Comparison of ENCODE assay signal across 1 cellular context in the genomic region with DNA sequence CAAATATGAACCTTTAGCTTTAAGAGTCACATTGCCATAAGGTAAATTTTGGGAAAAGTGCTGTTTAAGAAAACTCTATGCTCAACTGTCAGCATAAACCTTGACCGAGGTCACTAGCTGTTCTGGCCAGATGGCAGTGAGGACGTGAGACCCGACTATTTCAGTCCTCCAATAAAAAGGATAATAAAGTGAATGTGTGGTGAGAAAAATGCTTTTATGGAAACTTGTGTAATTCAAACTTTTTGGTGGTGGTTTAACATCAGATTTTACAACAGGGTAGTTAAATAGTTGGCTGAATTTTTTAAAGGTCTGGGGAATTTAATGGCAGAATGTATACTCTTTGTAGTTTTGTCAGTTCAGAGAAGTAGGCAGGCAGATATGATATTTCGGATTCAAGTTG.
TF ChIP-seq lines count a peak whose summit lies in the region.

No MANE protein-coding gene starts in this region.

TF ChIP-seq in IMR-90, 13 proteins besides CTCF, POLR2A, EP300 and RAD21 (continued from another document):
- no peak for TF ChIP-seq MAFK (IDR thresholded peaks at IDR 0.05; ENCODE audit: low read depth, low read length)
